1 cellular context compared by ENCODE assay signal in genomic region chr16:81497690-81498089, GRCh38.
TF ChIP-seq lines count a peak whose summit lies in the region.

No MANE protein-coding gene starts in this region.

TF ChIP-seq in WTC11, 78 proteins besides CTCF, POLR2A, EP300 and RAD21 (continued from another document):
- no peak for TF ChIP-seq ATF6 (CRISPR knock-in tag; IDR thresholded peaks at IDR 0.05)
- TF ChIP-seq RELA (CRISPR knock-in tag; IDR thresholded peaks at IDR 0.05; ENCODE audit: borderline replicate concordance): no peak
- no peak for TF ChIP-seq AR (CRISPR knock-in tag; IDR thresholded peaks at IDR 0.05)
- TF ChIP-seq ZSCAN18 (CRISPR knock-in tag; IDR thresholded peaks at IDR 0.05): no peak
TF ChIP-seq in WTC11: peak in this region for 0.
